8 cellular contexts compared by ENCODE assay signal in the genomic region with DNA sequence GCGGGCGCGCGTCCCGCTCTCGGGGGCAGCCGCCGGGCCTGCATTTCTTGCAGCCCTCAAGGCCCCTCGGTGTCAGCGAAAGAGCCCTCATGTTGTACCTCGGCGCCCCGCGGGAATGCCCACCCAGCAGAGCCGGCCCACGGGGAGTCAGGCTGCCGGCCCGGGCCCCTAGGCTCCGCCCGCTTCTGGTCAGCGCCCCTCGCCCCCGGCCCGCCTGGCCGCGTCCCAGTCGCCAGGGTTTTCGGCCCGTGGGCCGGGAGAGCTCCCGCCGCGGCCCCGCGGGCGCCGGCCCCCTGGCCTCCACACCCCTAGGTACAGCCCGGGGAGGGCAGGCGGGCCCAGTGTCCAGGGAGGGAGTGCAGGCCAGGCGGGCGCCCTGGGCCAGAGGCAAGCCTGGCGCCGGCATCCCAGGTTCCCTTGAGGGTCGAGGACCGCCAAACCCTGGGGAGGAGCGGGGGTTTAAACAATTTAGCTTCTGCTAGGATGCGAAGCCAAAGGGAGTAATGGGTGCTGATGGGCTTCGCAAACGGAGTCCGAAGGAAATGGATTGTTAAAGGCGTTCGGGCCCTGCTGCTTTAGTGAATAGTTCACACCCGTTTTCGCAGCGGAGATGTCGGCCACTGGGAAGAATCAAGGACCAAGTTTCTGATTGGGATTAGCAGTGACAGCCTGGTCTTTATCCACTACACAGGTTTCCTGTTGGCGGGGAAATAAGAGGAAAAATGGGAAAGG.
DNase-seq lines count a peak whose midpoint lies in the region; ATAC-seq lines count a peak whose summit lies in the region.

No MANE protein-coding gene starts in this region.

- peaks cover 53% of the 10 kb centered on the region for H3K36me3 Mint-ChIP-seq in T-helper 1 cell treated with Interleukin-12 subunit alpha and Interleukin-12 subunit beta and Interleukin-4 antibody, amounts not matched to agents 30 μg/mL and 1 μg/mL, for 36 hours (ENCODE audit: low read depth)

- no peaks in the 10 kb centered on the region for H3K36me3 ChIP-seq in adipocyte (ENCODE audit: control insufficient read depth, insufficient read depth, low read length, severe bottlenecking)

- peaks cover 6% of the 10 kb centered on the region for H3K9me3 ChIP-seq in adipocyte (ENCODE audit: control insufficient read depth, low read length)

- H3K9me3 Mint-ChIP-seq in T-helper 1 cell treated with Interleukin-12 subunit alpha and Interleukin-12 subunit beta and Interleukin-4 antibody, amounts not matched to agents 30 μg/mL and 1 μg/mL, for 36 hours, result no peaks in the 10 kb centered on the region
- H3K9me3 Mint-ChIP-seq in stimulated activated naive CD8-positive, alpha-beta T cell treated with anti-CD3 and anti-CD28 coated beads, Interleukin-15, amount 100 ng/mL, for 72 hours, result no peaks in the 10 kb centered on the region

- peaks cover 36% of the 10 kb centered on the region for H3K4me1 Mint-ChIP-seq in T-helper 1 cell treated with Interleukin-12 subunit alpha and Interleukin-12 subunit beta and Interleukin-4 antibody, amounts not matched to agents 30 μg/mL and 1 μg/mL, for 36 hours (ENCODE audit: low read depth)
- H3K4me1 Mint-ChIP-seq in stimulated activated naive CD8-positive, alpha-beta T cell treated with anti-CD3 and anti-CD28 coated beads, Interleukin-15, amount 100 ng/mL, for 72 hours, result peaks cover 30% of the 10 kb centered on the region

- no peak overlapping the region for H3K9ac ChIP-seq in adipocyte (ENCODE audit: low read length)

- H3K4me3 ChIP-seq in adipocyte (ENCODE audit: low read length), result peak overlapping the region; percentile 66

- H3K4me3 Mint-ChIP-seq in T-helper 1 cell treated with Interleukin-12 subunit alpha and Interleukin-12 subunit beta and Interleukin-4 antibody, amounts not matched to agents 30 μg/mL and 1 μg/mL, for 36 hours, result peak overlapping the region; percentile 75
- peak overlapping the region; percentile 75 to 99 for H3K4me3 Mint-ChIP-seq in stimulated activated naive CD8-positive, alpha-beta T cell treated with anti-CD3 and anti-CD28 coated beads, Interleukin-15, amount 100 ng/mL, for 72 hours

- H3K27ac Mint-ChIP-seq in T-helper 1 cell treated with Interleukin-12 subunit alpha and Interleukin-12 subunit beta and Interleukin-4 antibody, amounts not matched to agents 30 μg/mL and 1 μg/mL, for 36 hours, result peak overlapping the region; percentile 33
- H3K27ac Mint-ChIP-seq in stimulated activated naive CD8-positive, alpha-beta T cell treated with anti-CD3 and anti-CD28 coated beads, Interleukin-15, amount 100 ng/mL, for 72 hours, result peak overlapping the region; percentile 63 to 64

- DNase-seq in T-helper 1 cell (no peak), adipocyte (ENCODE audit: low read depth) (no peak), left kidney (ENCODE audit: low read depth, low spot score) (peak; percentile 9), NCI-H69 (lab: John Stamatoyannopoulos, UW) (no peak)
- DNase-seq in stimulated activated naive CD8-positive, alpha-beta T cell treated with anti-CD3 and anti-CD28 coated beads, Interleukin-15, amount 100 ng/mL, for 72 hours, result peak in 1 of 2 donors; percentile 16

- ATAC-seq in stimulated activated naive CD8-positive, alpha-beta T cell treated with anti-CD3 and anti-CD28 coated beads, Interleukin-15, amount 100 ng/mL, for 72 hours, result peak; percentile 13
- no peak for ATAC-seq in GM19324 (IDR thresholded peaks at IDR 0.05; ENCODE audit: low FRiP score, unreplicated experiment)
- ATAC-seq in HG03439 (IDR thresholded peaks at IDR 0.05; ENCODE audit: unreplicated experiment), result no peak

- H3K27me3 Mint-ChIP-seq in T-helper 1 cell treated with Interleukin-12 subunit alpha and Interleukin-12 subunit beta and Interleukin-4 antibody, amounts not matched to agents 30 μg/mL and 1 μg/mL, for 36 hours (ENCODE audit: low read depth), result no peaks in the 10 kb centered on the region
- H3K27me3 Mint-ChIP-seq in stimulated activated naive CD8-positive, alpha-beta T cell treated with anti-CD3 and anti-CD28 coated beads, Interleukin-15, amount 100 ng/mL, for 72 hours, result no peaks in the 10 kb centered on the region

- no peaks in the 10 kb centered on the region for H3K4me1 ChIP-seq in adipocyte (ENCODE audit: control insufficient read depth, insufficient read depth, low read length)

- peaks cover 28% of the 10 kb centered on the region for H3K27me3 ChIP-seq in adipocyte (replicated peaks; ENCODE audit: control insufficient read depth, insufficient read depth, low read length)
